8 cellular contexts compared by ENCODE assay signal in the genomic region with DNA sequence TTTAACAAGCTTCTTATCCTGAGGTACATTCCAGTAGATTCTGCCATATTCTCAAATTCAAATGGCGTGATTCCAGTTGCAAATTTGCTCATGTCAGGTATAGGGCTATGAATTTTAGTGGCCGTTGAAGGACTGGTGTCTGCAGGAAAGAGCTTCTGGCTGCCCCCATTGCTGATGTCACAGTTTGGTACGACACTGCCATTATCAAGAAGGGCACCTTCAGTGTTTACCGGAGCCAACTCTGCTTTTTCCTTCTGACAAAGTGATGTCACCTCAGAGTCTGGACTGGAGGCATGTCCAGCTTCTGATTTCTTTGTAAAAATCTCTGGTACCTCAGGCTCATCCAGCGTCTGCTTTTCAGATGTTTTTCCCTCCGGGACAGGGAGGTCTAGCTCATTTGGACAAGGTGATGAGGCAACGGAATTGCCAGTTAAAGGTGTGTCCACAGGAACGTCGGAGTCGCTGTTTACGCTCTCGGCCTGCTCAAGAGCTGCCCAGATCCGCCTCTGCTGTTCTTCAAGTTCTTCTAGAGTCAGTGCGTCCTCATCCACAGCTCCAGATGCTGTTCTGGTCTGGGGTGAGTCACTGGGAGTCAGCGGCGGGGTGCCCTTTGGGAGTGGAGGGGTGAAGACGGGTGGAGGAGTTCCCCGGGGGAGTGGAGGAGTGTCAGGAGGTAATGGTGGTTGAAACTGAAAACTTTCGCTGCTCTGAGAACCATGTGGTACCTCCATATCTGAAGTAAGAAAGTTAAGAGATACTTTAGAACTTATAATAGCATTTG. TPM values are rescaled to one million over a fixed set of nuclear protein-coding genes. Genes with fewer than 3 reads are reported as not detected.
DNase-seq lines count a peak whose midpoint lies in the region; TF ChIP-seq lines count a peak whose summit lies in the region.

No MANE protein-coding gene starts in this region.

- H3K4me3 ChIP-seq in mammary epithelial cell (replicated peaks in 1 of 3; ENCODE audit: insufficient read depth in 1 of 3, low read depth in 2 of 3, low read length in 3 of 3), result no peak overlapping the region

- H2AFZ ChIP-seq in mammary epithelial cell (ENCODE audit: low read depth, low read length), result no peak overlapping the region

- H3K4me1 ChIP-seq in mammary epithelial cell (ENCODE audit: insufficient read depth, low read length), result peaks cover 6% of the 10 kb centered on the region

- H3K9me3 ChIP-seq in mammary epithelial cell (replicated peaks; ENCODE audit: insufficient read depth, low read length), result no peaks in the 10 kb centered on the region

- BruUV-seq in mammary epithelial cell (replicated peaks; lab: Mats Ljungman, UMichigan), result no TSS peak

- H3K27me3 ChIP-seq in mammary epithelial cell (ENCODE audit: insufficient read depth, low read length), result no peaks in the 10 kb centered on the region

- TF ChIP-seq CTCF in GM13976 (IDR thresholded peaks at IDR 0.05; ENCODE audit: borderline replicate concordance, control extremely low read depth, extremely low read depth, insufficient read depth, missing control alignments), result no peak
- TF ChIP-seq CTCF in mammary epithelial cell (conservative IDR thresholded peaks at IDR 0.05 in 1 of 2, IDR thresholded peaks at IDR 0.05 in 1 of 2; ENCODE audit: extremely low read depth in 1 of 2, insufficient read depth in 1 of 2, low read depth in 1 of 2, low read length in 2 of 2), result no peak

- H3K27ac ChIP-seq in mammary epithelial cell (ENCODE audit: insufficient read depth, low read depth, low read length), result no peak overlapping the region

- no peaks in the 10 kb centered on the region for H3K79me2 ChIP-seq in mammary epithelial cell (ENCODE audit: insufficient read depth, low read length)

- H3K9ac ChIP-seq in mammary epithelial cell (ENCODE audit: insufficient read depth, low read length), result no peak overlapping the region

- in situ Hi-C loops in GM13976 (cut with MboI; ENCODE audit: low sequenced_read_pairs, unreplicated experiment), result no loop called here
- in situ Hi-C loops in mammary epithelial cell (cut with MboI; ENCODE audit: low sequenced_read_pairs in 2 of 2), result loop anchor here (5.0 to 10.0 kb wide), 2 partner anchors 76 to 79 kb away; no protein-coding TSS in a partner anchor

- CTCF ChIA-PET in mammary epithelial cell (lab: Charles Lee; ENCODE audit: low non-redundant PET), result interaction anchor here (0.6 kb wide), 1 partner anchor 105 kb away, joined by 3 read pairs; no protein-coding TSS in a partner anchor

- H3K4me2 ChIP-seq in mammary epithelial cell (ENCODE audit: insufficient read depth, low read depth, low read length), result no peak overlapping the region

- dilution Hi-C loops in mammary epithelial cell (cut with HindIII; ENCODE audit: low sequenced_read_pairs), result loop anchor here (5.0 kb wide), 1 partner anchor 76 kb away; no protein-coding TSS in a partner anchor

- peaks cover 19% of the 10 kb centered on the region for H3K36me3 ChIP-seq in mammary epithelial cell (ENCODE audit: insufficient read depth, low read length)

- intact Hi-C loops in mammary epithelial cell (cut with micrococcal nuclease), result no loop called here

- no peaks in the 10 kb centered on the region for H4K20me1 ChIP-seq in mammary epithelial cell (ENCODE audit: insufficient read depth, low read length)

- DNase-seq in GM13976 (ENCODE audit: low spot score) (peak; percentile 45), MV-4-11 (lab: John Stamatoyannopoulos, UW) (peak; percentile 17), mammary epithelial cell (peak; percentile 47), NCI-H510A treated with DMSO at 0.1 percent for 48 hours (lab: John Stamatoyannopoulos, UW) (no peak), DMS153 treated with DMSO at 0.1 percent for 48 hours (lab: John Stamatoyannopoulos, UW; ENCODE audit: unreplicated experiment) (no peak), DMS53 treated with DMSO at 0.1 percent for 48 hours (lab: John Stamatoyannopoulos, UW; ENCODE audit: unreplicated experiment) (no peak), GM19238 (ENCODE audit: insufficient read length, low spot score) (no peak)
- peak; percentile 31 for DNase-seq in stimulated activated CD4-positive, alpha-beta T cell treated with anti-CD3 and anti-CD28 coated beads, Interleukin-12 subunit alpha, Interleukin-12 subunit beta, amount 100 ng/mL, for 4 hours

- 71% methylated on average over 16 of the region's 19 CpGs for WGBS in mammary epithelial cell (ENCODE audit: low coverage, missing lambda C conversion rate)

RNA-seq across cellular contexts. Expression of a gene that starts 27.0 kb away (rescaled TPM):
- total RNA-seq in mammary epithelial cell, result 10 to 100 TPM; 17.0 to 30.9 TPM
- polyA plus RNA-seq in mammary epithelial cell, result 12.0 TPM
- 11.5 TPM for polyA minus RNA-seq in mammary epithelial cell

RNA-seq across cellular contexts. Expression of a gene that starts 51.3 kb away (rescaled TPM):
- 10 to 100 TPM; 86.1 to 97.4 TPM for total RNA-seq in mammary epithelial cell
- polyA plus RNA-seq in mammary epithelial cell, result 38.0 TPM
- 72.3 TPM for polyA minus RNA-seq in mammary epithelial cell

RNA-seq across cellular contexts. Expression of a gene that starts 53.0 kb away (rescaled TPM):
- total RNA-seq in mammary epithelial cell, result 10 to 100 TPM; 26.3 to 88.5 TPM
- polyA plus RNA-seq in mammary epithelial cell, result 20.5 TPM
- polyA minus RNA-seq in mammary epithelial cell, result 4.5 TPM

RNA-seq across cellular contexts. Expression of a gene that starts 53.3 kb away (rescaled TPM):
- 10 to 100 TPM; 12.7 to 32.9 TPM for total RNA-seq in mammary epithelial cell
- 18.4 TPM for polyA plus RNA-seq in mammary epithelial cell
- 23.3 TPM for polyA minus RNA-seq in mammary epithelial cell

Comparison
In these comparisons a context has a peak if more than half of its experiments do, and no peak if none do; other contexts are left out.
1. DNase-seq: peak in GM13976 (single experiment), MV-4-11 (single experiment), mammary epithelial cell (single experiment) and stimulated activated CD4-positive, alpha-beta T cell treated with anti-CD3 and anti-CD28 coated beads, Interleukin-12 subunit alpha, Interleukin-12 subunit beta, amount 100 ng/mL, for 4 hours (single experiment); none in NCI-H510A treated with DMSO at 0.1 percent for 48 hours (single experiment), DMS153 treated with DMSO at 0.1 percent for 48 hours (single experiment), DMS53 treated with DMSO at 0.1 percent for 48 hours (single experiment) and GM19238 (single experiment).